ENCODE assay signal across 23 cellular contexts in the genomic region with DNA sequence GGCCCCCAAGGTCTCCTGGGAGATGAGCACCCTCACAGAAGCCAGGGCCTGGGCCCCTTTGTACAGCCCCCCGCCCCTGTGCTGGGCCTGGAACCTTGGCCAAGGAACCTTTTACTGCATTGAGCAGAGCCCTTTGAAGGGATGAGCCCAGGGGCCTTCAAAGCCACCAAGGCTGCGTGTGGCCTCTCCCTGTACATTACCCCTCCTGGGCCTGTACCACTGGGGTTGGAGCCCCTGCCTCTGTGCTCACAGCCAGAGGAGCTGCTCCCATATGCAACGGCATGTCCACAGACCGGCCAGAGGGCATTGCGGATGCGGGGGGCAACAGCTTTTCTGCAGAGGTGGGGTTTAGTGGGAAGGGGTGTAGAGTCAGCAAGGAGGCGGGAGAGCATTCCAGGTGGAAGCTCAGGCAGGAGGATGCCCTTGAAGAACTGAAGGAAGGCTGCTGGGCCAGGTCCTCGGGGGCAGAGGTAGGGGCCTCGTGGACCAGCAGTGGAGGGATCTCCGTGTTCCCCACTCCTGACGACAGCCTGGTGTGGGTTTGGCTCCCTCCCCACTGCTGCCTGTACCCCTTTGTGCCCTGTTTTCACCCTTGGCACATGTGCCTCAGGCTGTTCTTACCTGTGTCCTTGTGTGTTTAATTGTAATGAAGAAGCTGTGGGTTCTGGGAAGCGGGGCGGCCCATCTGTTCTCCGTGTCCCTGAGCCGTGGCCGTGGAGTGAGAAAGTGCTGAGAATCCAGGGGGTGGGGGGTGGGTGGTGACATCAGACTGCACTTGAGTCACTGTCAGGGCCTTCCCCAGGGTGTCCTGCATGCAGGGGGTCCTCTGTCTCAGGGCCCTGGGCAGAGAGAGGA. TPM values are rescaled to one million over a fixed set of nuclear protein-coding genes. Genes with fewer than 3 reads are reported as not detected.
"Had no signal": no experiment of that assay in that cellular context is flagged by ENCODE, and none has a peak within 500 bp of the region (broad histone marks: within the 10 kb centered on the region; RNA-seq: fewer than 3 reads in every experiment).

No MANE protein-coding gene starts in this region.

- DNase-seq: activated CD4-positive, alpha-beta memory T cell treated with anti-CD3 and anti-CD28 coated beads, Interleukin-2, amount 10 ng/mL, durations not matched to agents 7 days and 5 days; activated CD4-positive, alpha-beta T cell treated with anti-CD3 and anti-CD28 coated beads for 48 hours; activated effector memory CD4-positive, alpha-beta T cell treated with Interleukin-2 at 50 U/mL for 16 hours; activated naive CD4-positive, alpha-beta T cell treated with anti-CD3 and anti-CD28 coated beads, Interleukin-2, amount 10 ng/mL, durations not matched to agents 7 days and 5 days; activated T-cell treated with anti-CD3 and anti-CD28 coated beads, Interleukin-2, amount 50 U/mL, for 72 hours; anterior cingulate cortex; body of pancreas; cortex of kidney; foreskin keratinocyte; kidney glomerular epithelial cell; right lobe of liver; stimulated activated CD4-positive, alpha-beta T cell treated with anti-CD3 and anti-CD28 coated beads, Interleukin-2, amount 100 ng/mL, for 24 hours; stimulated activated naive CD8-positive, alpha-beta T cell treated with anti-CD3 and anti-CD28 coated beads, Interleukin-15, amount 100 ng/mL, for 72 hours; T-helper 17 cell; tibial artery had no signal

- ATAC-seq: activated T-cell treated with anti-CD3 and anti-CD28 coated beads, Interleukin-2, amount 50 U/mL, for 72 hours; body of pancreas; foreskin keratinocyte; left lung; naive thymus-derived CD8-positive, alpha-beta T cell; right lobe of liver; stimulated activated effector memory CD8-positive, alpha-beta T cell treated with anti-CD3 and anti-CD28 coated beads, Interleukin-12 subunit alpha, Interleukin-12 subunit beta, amount 100 ng/mL, for 72 hours; stimulated activated naive CD8-positive, alpha-beta T cell treated with anti-CD3 and anti-CD28 coated beads, Interleukin-15, amount 100 ng/mL, for 72 hours; T-helper 17 cell had no signal

- FAIRE-seq: endometrium had no signal

- H3K27me3 ChIP-seq: body of pancreas, cardiac muscle cell, foreskin keratinocyte, right lobe of liver had no signal

- H3K9me3 ChIP-seq: body of pancreas, left lung, right lobe of liver, tibial artery had no signal

- H3K9ac ChIP-seq: parathyroid adenoma had no signal

- H3K27ac Mint-ChIP-seq: activated CD4-positive, alpha-beta memory T cell treated with anti-CD3 and anti-CD28 coated beads, Interleukin-2, amount 10 ng/mL, durations not matched to agents 7 days and 5 days; activated naive CD4-positive, alpha-beta T cell treated with anti-CD3 and anti-CD28 coated beads, Interleukin-2, amount 10 ng/mL, durations not matched to agents 7 days and 5 days; activated T-cell treated with anti-CD3 and anti-CD28 coated beads, Interleukin-2, amount 50 U/mL, for 72 hours; stimulated activated effector memory CD8-positive, alpha-beta T cell treated with anti-CD3 and anti-CD28 coated beads, Interleukin-12 subunit alpha, Interleukin-12 subunit beta, amount 100 ng/mL, for 72 hours; stimulated activated naive CD8-positive, alpha-beta T cell treated with anti-CD3 and anti-CD28 coated beads, Interleukin-15, amount 100 ng/mL, for 72 hours; T-helper 17 cell had no signal

- H3K36me3 Mint-ChIP-seq: activated naive CD4-positive, alpha-beta T cell treated with anti-CD3 and anti-CD28 coated beads, Interleukin-2, amount 10 ng/mL, durations not matched to agents 7 days and 5 days; naive thymus-derived CD8-positive, alpha-beta T cell; stimulated activated effector memory CD8-positive, alpha-beta T cell treated with anti-CD3 and anti-CD28 coated beads, Interleukin-12 subunit alpha, Interleukin-12 subunit beta, amount 100 ng/mL, for 72 hours had no signal

- H3K9me3 Mint-ChIP-seq: activated CD4-positive, alpha-beta memory T cell treated with anti-CD3 and anti-CD28 coated beads, Interleukin-2, amount 10 ng/mL, durations not matched to agents 7 days and 5 days; activated naive CD4-positive, alpha-beta T cell treated with anti-CD3 and anti-CD28 coated beads, Interleukin-2, amount 10 ng/mL, durations not matched to agents 7 days and 5 days; activated T-cell treated with anti-CD3 and anti-CD28 coated beads, Interleukin-2, amount 50 U/mL, for 72 hours; naive thymus-derived CD8-positive, alpha-beta T cell; stimulated activated effector memory CD8-positive, alpha-beta T cell treated with anti-CD3 and anti-CD28 coated beads, Interleukin-12 subunit alpha, Interleukin-12 subunit beta, amount 100 ng/mL, for 72 hours; stimulated activated naive CD8-positive, alpha-beta T cell treated with anti-CD3 and anti-CD28 coated beads, Interleukin-15, amount 100 ng/mL, for 72 hours had no signal

- H3K4me1 ChIP-seq: body of pancreas, foreskin keratinocyte, left lung, right lobe of liver, tibial artery had no signal

- H3K4me3 ChIP-seq: body of pancreas, cardiac muscle cell, left lung, right lobe of liver, skin epidermis, tibial artery had no signal

- H3K36me3 ChIP-seq: cardiac muscle cell, left lung, right lobe of liver, tibial artery had no signal

- H3K27ac ChIP-seq: body of pancreas, cardiac muscle cell, foreskin keratinocyte, left lung, parathyroid adenoma, right lobe of liver, skin epidermis, tibial artery had no signal

RNA-seq across cellular contexts. Expression of gene ARHGAP8, which starts 46.9 kb away (rescaled TPM):
- total RNA-seq: lung microvascular endothelial cell had no signal
